In the genomic region with DNA sequence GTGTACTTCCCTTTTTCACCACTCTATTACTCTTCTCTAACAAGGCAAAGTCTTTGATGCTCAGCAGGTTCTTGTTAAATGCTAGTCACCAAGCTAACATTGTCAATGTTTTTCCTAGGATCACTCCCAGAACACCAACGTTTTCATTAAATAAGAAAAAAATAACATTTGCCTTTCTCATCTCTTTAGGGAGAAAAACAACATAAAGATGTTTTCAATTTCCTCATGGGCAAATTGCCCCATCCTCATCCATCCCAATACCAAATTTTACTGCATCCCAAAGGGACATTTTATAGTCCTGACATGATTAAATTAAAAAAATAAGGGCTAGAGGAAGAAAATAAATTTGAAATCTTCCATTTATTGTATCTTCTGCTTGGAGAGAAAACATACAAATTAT, we compare ENCODE assay signal across 18 cellular contexts.
DNase-seq lines count a peak whose midpoint lies in the region; TF ChIP-seq lines count a peak whose summit lies in the region.
"Had no signal": no experiment of that assay in that cellular context is flagged by ENCODE, and none has a peak within 500 bp of the region (broad histone marks: within the 10 kb centered on the region; RNA-seq: fewer than 3 reads in every experiment).

No MANE protein-coding gene starts in this region.

- peak overlapping the region; percentile 35; the same call in 1 of the 2 replicates for H3K27ac ChIP-seq in SK-N-MC
- no peak overlapping the region for H3K27ac ChIP-seq in WERI-Rb-1
- no peak overlapping the region for H3K27ac ChIP-seq in testis
- H3K27ac ChIP-seq: A549, HL-60 had no signal

- H3K27me3 ChIP-seq in WERI-Rb-1 (ENCODE audit: insufficient read depth, low read depth, severe bottlenecking) (peaks cover 35% of the 10 kb centered on the region), testis (no peaks in the 10 kb centered on the region)

- H3K4me3 ChIP-seq in AG09309 (ENCODE audit: control insufficient read depth, low read depth, low read length) = no peak overlapping the region
- H3K4me3 ChIP-seq in SK-N-MC = no peak overlapping the region
- H3K4me3 ChIP-seq in fibroblast of villous mesenchyme (ENCODE audit: low read depth, low read length) = no peak overlapping the region
- no peak overlapping the region for H3K4me3 ChIP-seq in WERI-Rb-1 (ENCODE audit: low read depth, low read length)
- H3K4me3 ChIP-seq in testis = no peak overlapping the region
- H3K4me3 ChIP-seq: A549 had no signal

- no peaks in the 10 kb centered on the region for H3K9me3 ChIP-seq in SK-N-MC (ENCODE audit: low read depth, low read length)
- H3K9me3 ChIP-seq in WERI-Rb-1 (ENCODE audit: severe bottlenecking) = peaks cover 3% of the 10 kb centered on the region
- no peaks in the 10 kb centered on the region for H3K9me3 ChIP-seq in testis
- H3K9me3 ChIP-seq: A549, Caco-2 had no signal

- no peak for TF ChIP-seq POLR2A in testis (IDR thresholded peaks at IDR 0.05)

- H3K9ac ChIP-seq in SK-N-MC (ENCODE audit: insufficient read length) = no peak overlapping the region

- TF ChIP-seq CTCF in AG09309 (IDR thresholded peaks at IDR 0.05; ENCODE audit: control insufficient read depth, insufficient read depth, low read depth, low read length, missing control alignments) (no peak), fibroblast of villous mesenchyme (IDR thresholded peaks at IDR 0.05; ENCODE audit: insufficient read depth, low read depth, low read length) (no peak), WERI-Rb-1 (IDR thresholded peaks at IDR 0.05; ENCODE audit: low read depth, low read length) (no peak), testis (IDR thresholded peaks at IDR 0.05) (no peak)

- 19 to 33% methylated on average over 1 of the region's 1 CpG for WGBS in testis, 2 donors

- intact Hi-C loops in testis (cut with DNase I; ENCODE audit: low total_unique reads) = no loop called here

- H3K4me1 ChIP-seq in testis = no peaks in the 10 kb centered on the region

- peak; percentile 28 for DNase-seq in AG09309 (ENCODE audit: low read depth)
- DNase-seq in GM04504 (ENCODE audit: low read depth) = peak; percentile 44
- DNase-seq in SK-N-MC (ENCODE audit: low read depth, low spot score) = peak; percentile 61
- peak; percentile 30 for DNase-seq in fibroblast of villous mesenchyme (ENCODE audit: low read depth)
- DNase-seq in WERI-Rb-1 = no peak
- no peak for DNase-seq in testis
- no peak for DNase-seq in GM19238 (ENCODE audit: insufficient read length, low spot score)
- no peak for DNase-seq in dedifferentiated amniotic fluid mesenchymal stem cell (ENCODE audit: extremely low spot score)
- DNase-seq: Caco-2; CD4-positive, CD25-positive, alpha-beta regulatory T cell; DMS153; NCI-H1092; NCI-H146; NCI-H2081 treated with DMSO at 0.1 percent for 48 hours; NCI-H510A; NCI-H774 had no signal

- H3K36me3 ChIP-seq in SK-N-MC (ENCODE audit: insufficient read depth, low read length) (no peaks in the 10 kb centered on the region), WERI-Rb-1 (no peaks in the 10 kb centered on the region), testis (ENCODE audit: low read depth, missing control alignments) (no peaks in the 10 kb centered on the region)

Comparison
In these comparisons a context has a peak if more than half of its experiments do, and no peak if none do; other contexts are left out.
1. DNase-seq: peak in AG09309 (single experiment), GM04504 (single experiment), SK-N-MC (single experiment) and fibroblast of villous mesenchyme (single experiment); none in WERI-Rb-1 (single experiment), testis (single experiment), GM19238 (single experiment) and dedifferentiated amniotic fluid mesenchymal stem cell (single experiment).